ENCODE assay signal across 8 cellular contexts in the genomic region with DNA sequence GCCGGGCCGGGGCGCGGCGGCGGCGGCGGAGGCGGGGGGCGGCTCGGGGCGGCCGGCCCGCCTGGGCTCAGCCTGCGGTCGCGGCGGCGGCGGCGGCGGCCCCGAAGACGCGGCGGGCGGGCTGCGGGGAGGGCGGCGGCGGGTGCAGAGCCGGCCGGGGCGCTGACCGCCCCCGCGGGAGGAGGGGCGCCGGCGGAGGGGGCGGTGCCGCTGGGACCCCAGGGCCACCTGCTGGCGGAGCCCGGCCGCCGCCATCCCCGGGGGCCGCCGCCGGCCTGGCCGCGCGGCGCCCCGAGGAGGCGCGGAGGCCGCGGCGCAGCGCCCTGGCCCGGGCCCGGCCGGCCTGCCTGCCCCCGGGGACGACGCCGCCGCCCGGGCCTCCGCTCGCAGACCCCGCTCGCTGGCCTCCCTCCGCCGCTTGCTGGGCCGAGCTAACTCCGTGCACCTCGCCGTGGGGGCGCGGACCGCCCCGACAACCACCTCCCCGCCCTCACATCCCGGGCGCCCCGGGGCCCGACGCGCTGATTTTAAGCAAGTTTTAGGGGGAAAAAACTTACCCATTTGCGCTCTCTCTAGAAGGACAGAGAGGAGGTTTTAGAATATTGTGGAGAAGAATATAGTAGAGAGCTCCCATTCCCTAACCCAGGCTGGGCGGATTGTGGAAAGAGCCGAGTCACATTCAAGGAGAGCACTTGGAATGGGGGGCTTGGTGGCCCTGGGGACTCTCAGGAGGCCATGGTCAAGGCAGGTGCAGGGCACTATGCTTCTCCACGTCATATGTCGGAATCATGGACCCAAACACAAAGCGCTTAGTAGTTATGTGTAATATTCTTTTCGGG. TPM values are rescaled to one million over a fixed set of nuclear protein-coding genes. Genes with fewer than 3 reads are reported as not detected.
A peak's percentile ranks its signal among the peaks of the same experiment; 100 is the strongest.
DNase-seq lines count a peak whose midpoint lies in the region; ATAC-seq and TF ChIP-seq lines count a peak whose summit lies in the region.

Gene BEND7, minus strand, starts transcription at position 140 of the 839 bp plus-strand sequence. CDS start 481 bp downstream, outside the sequence.

- H3K27ac Mint-ChIP-seq in CD4-positive, alpha-beta memory T cell: peak within 1 kb of the TSS in 1 of 7 donors; percentile 38

- peaks cover 42 to 55% of the 10 kb centered on the region in 2 donors for H3K27me3 Mint-ChIP-seq in CD4-positive, alpha-beta memory T cell

- POLR2A ChIA-PET in CD4-positive, alpha-beta memory T cell (lab: Charles Lee; ENCODE audit: partially characterized antibody): no interaction called here

- intact Hi-C loops in CD4-positive, alpha-beta memory T cell (cut with micrococcal nuclease): no loop called here
- intact Hi-C loops in psoas muscle (cut with DNase I): loop anchor here (5.0 to 10.0 kb wide), 2 partner anchors 157 to 174 kb away; no protein-coding TSS in a partner anchor

- H3K36me3 Mint-ChIP-seq in CD4-positive, alpha-beta memory T cell: no peaks in the 10 kb centered on the region

- H3K27ac ChIP-seq in CD4-positive, alpha-beta memory T cell (ENCODE audit: low read depth, low read length): no peak within 1 kb of the TSS
- peak within 1 kb of the TSS; percentile 71 to 76 for H3K27ac ChIP-seq in right atrium auricular region
- H3K27ac ChIP-seq in psoas muscle: peak within 1 kb of the TSS; percentile 73

- ATAC-seq in HG02759 (IDR thresholded peaks at IDR 0.05; ENCODE audit: unreplicated experiment) (peak; percentile 43), psoas muscle (peak; percentile 80 to 93 (median 92)), GM21423 (IDR thresholded peaks at IDR 0.05; ENCODE audit: unreplicated experiment) (no peak), GM21825 (IDR thresholded peaks at IDR 0.05; ENCODE audit: unreplicated experiment) (no peak)

- H3K4me3 ChIP-seq in CD4-positive, alpha-beta memory T cell (ENCODE audit: low read length in 2 of 2): no peak within 1 kb of the TSS
- peak within 1 kb of the TSS; percentile 81 for H3K4me3 ChIP-seq in adipocyte (ENCODE audit: low read length)
- peak within 1 kb of the TSS; percentile 62 to 67 for H3K4me3 ChIP-seq in right atrium auricular region
- peak within 1 kb of the TSS; percentile 81 for H3K4me3 ChIP-seq in psoas muscle

- peak within 1 kb of the TSS; percentile 67 to 81 (median 79) for H3K4me3 Mint-ChIP-seq in CD4-positive, alpha-beta memory T cell

- CTCF ChIA-PET in CD4-positive, alpha-beta memory T cell (lab: Charles Lee; ENCODE audit: partially characterized antibody): no interaction called here

- H3K9me3 Mint-ChIP-seq in CD4-positive, alpha-beta memory T cell: peaks cover 0 to 2% (median 0%) of the 10 kb centered on the region in 8 donors

- no peaks in the 10 kb centered on the region for H3K9me3 ChIP-seq in CD4-positive, alpha-beta memory T cell (ENCODE audit: control insufficient read depth in 1 of 2, low read length in 2 of 2)
- H3K9me3 ChIP-seq in adipocyte (ENCODE audit: control insufficient read depth, low read length): no peaks in the 10 kb centered on the region
- H3K9me3 ChIP-seq in right atrium auricular region: no peaks in the 10 kb centered on the region
- H3K9me3 ChIP-seq in psoas muscle: no peaks in the 10 kb centered on the region

- peak within 1 kb of the TSS; percentile 78 for H3K9ac ChIP-seq in adipocyte (ENCODE audit: low read length)

- peaks cover 39% of the 10 kb centered on the region for H3K27me3 ChIP-seq in CD4-positive, alpha-beta memory T cell (ENCODE audit: insufficient read depth, low read length)
- H3K27me3 ChIP-seq in adipocyte (replicated peaks; ENCODE audit: control insufficient read depth, insufficient read depth, low read length) (no peaks in the 10 kb centered on the region), right atrium auricular region (no peaks in the 10 kb centered on the region), psoas muscle (ENCODE audit: insufficient read depth in 3 of 3, low read length in 2 of 3) (no peaks in the 10 kb centered on the region)

- TF ChIP-seq CTCF in right atrium auricular region (IDR thresholded peaks at IDR 0.05): no peak
- TF ChIP-seq CTCF in psoas muscle (IDR thresholded peaks at IDR 0.05): no peak

- WGBS in psoas muscle, 3 donors: 3 to 15% (median 6%) methylated on average over 22 to 98 of the region's 98 CpGs

- H3K4me1 ChIP-seq in CD4-positive, alpha-beta memory T cell (ENCODE audit: insufficient read depth, low read length): peaks cover 13% of the 10 kb centered on the region
- H3K4me1 ChIP-seq in adipocyte (ENCODE audit: control insufficient read depth, insufficient read depth, low read length): peaks cover 21% of the 10 kb centered on the region
- peaks cover 0 to 20% of the 10 kb centered on the region in 2 donors for H3K4me1 ChIP-seq in right atrium auricular region
- H3K4me1 ChIP-seq in psoas muscle: peaks cover 15% of the 10 kb centered on the region

- no peak for DNase-seq in CD4-positive, alpha-beta memory T cell
- DNase-seq in adipocyte (ENCODE audit: low read depth): peak; percentile 69
- DNase-seq in right atrium auricular region (ENCODE audit: low spot score): no peak
- DNase-seq in psoas muscle: peak; percentile 59 to 73
- no peak for DNase-seq in SKM-1 treated with dmso at 0.1 percent for 144 hours (lab: John Stamatoyannopoulos, UW; ENCODE audit: unreplicated experiment)

- no peaks in the 10 kb centered on the region for H3K36me3 ChIP-seq in CD4-positive, alpha-beta memory T cell (ENCODE audit: insufficient read depth, low read length)
- no peaks in the 10 kb centered on the region for H3K36me3 ChIP-seq in adipocyte (ENCODE audit: control insufficient read depth, insufficient read depth, low read length, severe bottlenecking)
- no peaks in the 10 kb centered on the region for H3K36me3 ChIP-seq in right atrium auricular region
- H3K36me3 ChIP-seq in psoas muscle (ENCODE audit: insufficient read depth in 1 of 2, low read depth in 1 of 2): peaks cover 0 to 14% of the 10 kb centered on the region in 2 donors

- peaks cover 6 to 17% (median 7%) of the 10 kb centered on the region in 4 donors for H3K4me1 Mint-ChIP-seq in CD4-positive, alpha-beta memory T cell

RNA-seq across cellular contexts. Expression of gene BEND7, which starts in this region (rescaled TPM):
- not detected for total RNA-seq in CD4-positive, alpha-beta memory T cell
- not detected for polyA plus RNA-seq in CD4-positive, alpha-beta memory T cell
- total RNA-seq in right atrium auricular region (10 to 100 TPM; 11.5 to 11.6 TPM), psoas muscle (10 to 100 TPM; 16.3 to 27.6 (median 23.6) TPM)
- polyA plus RNA-seq in psoas muscle: 10 to 100 TPM in 2 of 3 donors, 1 to 10 TPM in 1; 6.1 to 21.6 (median 16.1) TPM

Comparison
In these comparisons a context has a peak if more than half of its experiments do, and no peak if none do; other contexts are left out.
1. RNA of gene BEND7 (total RNA-seq): 16.3 to 27.6 TPM in psoas muscle and 11.5 to 11.6 TPM in right atrium auricular region; not detected in CD4-positive, alpha-beta memory T cell; every median in the first group is over 10 times any median in the second.
2. RNA of gene BEND7 (polyA plus RNA-seq): 6.1 to 21.6 TPM in psoas muscle; not detected in CD4-positive, alpha-beta memory T cell; every median in the first group is over 4 times any median in the second.
3. DNase-seq: peak in adipocyte (single experiment) and psoas muscle (2 of 2); none in CD4-positive, alpha-beta memory T cell (0 of 5), right atrium auricular region (single experiment) and SKM-1 treated with dmso at 0.1 percent for 144 hours (single experiment).
4. H3K4me3 ChIP-seq: peak in adipocyte (single experiment), right atrium auricular region (2 of 2) and psoas muscle (single experiment); none in CD4-positive, alpha-beta memory T cell (0 of 2).
5. ATAC-seq: peak in HG02759 (single experiment) and psoas muscle (4 of 4); none in GM21423 (single experiment) and GM21825 (single experiment).